In the genomic region with DNA sequence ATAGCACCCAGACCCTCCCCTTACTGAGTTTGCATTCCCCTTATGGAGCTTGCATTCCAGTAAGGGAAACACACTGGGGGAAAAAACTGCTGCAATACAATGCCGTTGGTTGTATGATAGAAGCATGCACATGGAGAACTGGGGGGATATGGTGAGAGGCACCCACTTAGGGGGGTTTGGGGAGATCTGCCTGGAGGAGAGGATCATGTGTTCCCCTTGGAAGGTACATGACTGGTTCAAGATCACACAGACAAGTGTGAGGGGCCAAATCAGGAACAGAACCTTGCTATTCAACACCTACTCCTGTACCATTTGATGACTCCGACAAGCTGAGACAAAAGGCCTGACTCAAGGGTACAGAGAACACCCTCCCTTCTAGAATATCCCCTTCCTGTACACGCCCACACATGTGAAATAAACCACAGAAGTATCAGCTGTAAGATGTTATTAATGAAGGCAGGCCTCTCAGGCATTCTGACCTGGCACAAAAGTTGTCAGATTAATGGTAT, we compare ENCODE assay signal across 11 cellular contexts.
DNase-seq lines count a peak whose midpoint lies in the region; ATAC-seq, FAIRE-seq and TF ChIP-seq lines count a peak whose summit lies in the region.
"Had no signal": no experiment of that assay in that cellular context is flagged by ENCODE, and none has a peak within 500 bp of the region (broad histone marks: within the 10 kb centered on the region; RNA-seq: fewer than 3 reads in every experiment).

No MANE protein-coding gene starts in this region.

- H3K9me3 ChIP-seq in DND-41 (ENCODE audit: insufficient read depth, low read length, severe bottlenecking) (no peaks in the 10 kb centered on the region), aorta (ENCODE audit: control insufficient read depth, low read length) (no peaks in the 10 kb centered on the region)

- no peak overlapping the region for H3K4me2 ChIP-seq in DND-41 (ENCODE audit: insufficient read depth, low read length)

- no peaks in the 10 kb centered on the region for H3K79me2 ChIP-seq in DND-41 (ENCODE audit: insufficient read depth, low read length)

- 73 to 77% methylated on average over 3 of the region's 3 CpGs for WGBS in aorta, 2 donors

- H3K36me3 ChIP-seq in DND-41 (ENCODE audit: insufficient read depth, low read length) (no peaks in the 10 kb centered on the region), aorta (ENCODE audit: control insufficient read depth in 1 of 2, insufficient read depth in 2 of 2, low read length in 1 of 2) (no peaks in the 10 kb centered on the region)

- H3K4me1 ChIP-seq in DND-41 (ENCODE audit: insufficient read depth, low read length) (no peaks in the 10 kb centered on the region), aorta (ENCODE audit: control insufficient read depth in 1 of 2, insufficient read depth in 2 of 2, low read length in 2 of 2) (no peaks in the 10 kb centered on the region)

- no peak overlapping the region for H3K4me3 ChIP-seq in DND-41 (ENCODE audit: low read depth in 1 of 2, low read length in 2 of 2)
- H3K4me3 ChIP-seq in choroid plexus epithelial cell (ENCODE audit: low read depth, low read length): no peak overlapping the region
- no peak overlapping the region for H3K4me3 ChIP-seq in aorta (ENCODE audit: low read length in 2 of 2)

- no peak overlapping the region for H2AFZ ChIP-seq in DND-41 (ENCODE audit: low read depth, low read length)

- H3K27me3 ChIP-seq in DND-41 (ENCODE audit: insufficient read depth, low read length, poor library complexity) (peaks cover 3% of the 10 kb centered on the region), aorta (ENCODE audit: control insufficient read depth in 1 of 2, insufficient read depth in 2 of 2, low read length in 1 of 2) (no peaks in the 10 kb centered on the region)

- no peaks in the 10 kb centered on the region for H4K20me1 ChIP-seq in DND-41 (ENCODE audit: insufficient read depth, low read length)

- ATAC-seq in DND-41 (ENCODE audit: insufficient read depth, low read depth): peak; percentile 68
- ATAC-seq in HG03342 (IDR thresholded peaks at IDR 0.05; ENCODE audit: unreplicated experiment): peak; percentile 47
- ATAC-seq in aorta (ENCODE audit: low FRiP score): no peak
- ATAC-seq: left cardiac atrium had no signal

- TF ChIP-seq CTCF in DND-41 (IDR thresholded peaks at IDR 0.05; ENCODE audit: borderline replicate concordance, extremely low read depth, low read length, poor library complexity, severe bottlenecking) (no peak), choroid plexus epithelial cell (conservative IDR thresholded peaks at IDR 0.05; ENCODE audit: low read depth, low read length) (no peak)

- H3K9ac ChIP-seq in DND-41 (ENCODE audit: low read depth, low read length): no peak overlapping the region

- intact Hi-C loops in aorta (cut with DNase I): loop anchor here (5.0 kb wide), 2 partner anchors 261 to 266 kb away; no protein-coding TSS in a partner anchor

- FAIRE-seq in GM19239 (lab: Jason Lieb, UNC): peak; percentile 91

- no peak overlapping the region for H3K27ac ChIP-seq in DND-41 (ENCODE audit: low read length)
- no peak overlapping the region for H3K27ac ChIP-seq in aorta (ENCODE audit: low read depth in 1 of 2, low read length in 2 of 2)

- DNase-seq in DND-41 (no peak), GM19239 (ENCODE audit: insufficient read length, low spot score) (no peak), choroid plexus epithelial cell (ENCODE audit: low read depth) (peak; percentile 4), aorta (no peak), ureter (ENCODE audit: low spot score) (no peak), DMS 273 treated with DMSO at 0.1 percent for 48 hours (lab: John Stamatoyannopoulos, UW) (no peak)
- DNase-seq in stimulated activated naive CD4-positive, alpha-beta T cell treated with Interleukin-2 at 50 U/mL for 16 hours (lab: John Stamatoyannopoulos, UW): no peak
- DNase-seq: activated CD4-positive, alpha-beta memory T cell treated with anti-CD3 and anti-CD28 coated beads, Interleukin-2, amount 10 ng/mL, durations not matched to agents 7 days and 5 days; left cardiac atrium; NCI-H1436 had no signal
